ENCODE assay signal across 8 cellular contexts in the genomic region with DNA sequence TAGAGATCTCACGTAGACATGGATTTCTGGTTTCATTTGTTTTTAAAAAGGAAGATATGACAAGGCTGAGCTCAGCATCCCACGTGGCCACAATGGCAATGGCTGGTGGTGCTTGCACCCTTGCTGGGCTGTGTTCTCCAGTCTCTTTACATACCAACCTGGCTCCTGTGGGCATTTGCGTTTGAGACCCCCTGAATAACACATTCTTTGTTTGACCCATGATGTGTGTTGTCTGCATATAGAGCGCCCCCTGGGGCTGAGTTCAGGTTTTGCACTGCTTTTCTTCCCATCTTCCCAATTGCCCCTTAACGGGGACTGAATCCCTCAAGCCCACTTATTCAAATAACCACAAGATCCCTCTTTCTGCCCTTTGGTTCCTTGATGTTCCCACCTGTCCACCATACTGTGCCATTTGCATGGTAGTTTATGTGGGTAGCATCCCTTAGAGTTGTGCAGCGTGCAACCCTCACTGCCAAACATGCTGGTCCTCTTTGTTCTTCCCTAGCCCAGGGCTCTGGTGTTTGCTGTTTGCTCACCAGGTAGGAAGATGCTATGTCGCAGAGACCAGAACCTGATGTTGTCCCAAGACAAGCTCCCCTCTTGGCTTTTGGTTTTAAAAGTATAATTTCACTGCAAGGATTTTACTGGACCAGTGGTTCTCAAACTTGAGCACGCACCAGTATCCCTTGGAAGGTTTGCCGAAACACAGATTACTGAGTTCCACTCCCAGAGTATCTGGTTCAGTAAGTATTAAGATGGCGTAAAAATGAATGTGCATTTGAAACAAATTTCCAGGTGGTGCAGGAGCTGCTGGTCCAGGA. TPM values are rescaled to one million over a fixed set of nuclear protein-coding genes. Genes with fewer than 3 reads are reported as not detected.
DNase-seq lines count a peak whose midpoint lies in the region; ATAC-seq, FAIRE-seq and TF ChIP-seq lines count a peak whose summit lies in the region.

No MANE protein-coding gene starts in this region.

- peak overlapping the region; percentile 26 for H3K4me2 ChIP-seq in osteoblast (ENCODE audit: insufficient read depth, low read length)

- DNase-seq in AG08396 (ENCODE audit: low spot score) = peak; percentile 21
- no peak for DNase-seq in GM19239 (ENCODE audit: insufficient read length, low spot score)
- DNase-seq in T-helper 9 cell = peak; percentile 27
- DNase-seq in dermis blood vessel endothelial cell = peak; percentile 55
- DNase-seq in osteoblast (ENCODE audit: insufficient read length, low spot score, missing footprints) = no peak
- DNase-seq in omental fat pad (ENCODE audit: low spot score) = no peak
- no peak for DNase-seq in cerebellar nuclear complex (lab: John Stamatoyannopoulos, UW)

- no peaks in the 10 kb centered on the region for H3K36me3 ChIP-seq in osteoblast (ENCODE audit: insufficient read depth, low read length)

- no peaks in the 10 kb centered on the region for H4K20me1 ChIP-seq in osteoblast (ENCODE audit: insufficient read depth, low read length)

- H3K4me1 ChIP-seq in osteoblast (ENCODE audit: insufficient read depth, low read length) = no peaks in the 10 kb centered on the region

- FAIRE-seq in GM19239 (lab: Jason Lieb, UNC) = peak; percentile 42

- no peak overlapping the region for H2AFZ ChIP-seq in osteoblast (ENCODE audit: low read length)

- no peak overlapping the region for H3K4me3 ChIP-seq in osteoblast (ENCODE audit: insufficient read depth, low read length)

- no peak overlapping the region for H3K27ac ChIP-seq in osteoblast (ENCODE audit: low read depth, low read length)

- TF ChIP-seq CTCF in osteoblast (IDR thresholded peaks at IDR 0.05; ENCODE audit: extremely low read depth, low read depth, low read length) = peak; percentile 82
- TF ChIP-seq CTCF in omental fat pad (IDR thresholded peaks at IDR 0.05) = no peak

- H3K27me3 ChIP-seq in osteoblast (ENCODE audit: insufficient read depth, low read length) = no peaks in the 10 kb centered on the region

- H3K9me3 ChIP-seq in osteoblast (ENCODE audit: low read depth, low read length) = no peaks in the 10 kb centered on the region

- H3K79me2 ChIP-seq in osteoblast (ENCODE audit: insufficient read depth, low read length) = no peaks in the 10 kb centered on the region

- ATAC-seq in omental fat pad (ENCODE audit: low FRiP score) (no peak), HG02840 (IDR thresholded peaks at IDR 0.05; ENCODE audit: low FRiP score, unreplicated experiment) (no peak)

RNA-seq across cellular contexts. Expression of a gene that starts 38.5 kb away (rescaled TPM):
- 0.14 TPM in 1 of 2 replicates, not detected in the other for total RNA-seq in dermis blood vessel endothelial cell
- total RNA-seq in osteoblast = under 0.01 TPM in 2 replicates
- total RNA-seq in omental fat pad = 10 to 100 TPM in 1 of 4 donors, 1 to 10 TPM in 3; 2.2 to 11.6 (median 3.1) TPM

Comparison
In these comparisons a context has a peak if more than half of its experiments do, and no peak if none do; other contexts are left out.
1. DNase-seq: peak in AG08396 (single experiment), T-helper 9 cell (single experiment) and dermis blood vessel endothelial cell (single experiment); none in GM19239 (single experiment), osteoblast (single experiment), omental fat pad (single experiment) and cerebellar nuclear complex (0 of 2).